31 cellular contexts compared by ENCODE assay signal in the genomic region with DNA sequence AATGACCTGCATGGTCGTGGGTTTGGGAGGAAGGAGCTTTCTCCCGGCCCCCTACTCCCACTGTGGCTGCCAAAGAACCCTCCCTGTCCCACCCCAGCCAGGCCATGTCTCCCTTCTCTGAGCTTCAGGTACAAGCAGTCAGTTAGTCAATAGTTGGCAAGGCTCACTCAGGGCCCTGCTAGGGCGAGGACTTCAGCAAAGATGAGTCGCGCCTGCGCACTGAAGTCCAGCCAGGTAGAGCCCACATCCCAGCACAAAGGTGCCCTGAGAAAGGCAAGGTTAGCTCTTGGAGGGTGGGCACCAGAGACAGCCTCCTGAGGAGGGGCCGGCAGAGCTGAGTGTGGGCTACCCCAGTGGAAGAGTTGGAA. TPM values are rescaled to one million over a fixed set of nuclear protein-coding genes. Genes with fewer than 3 reads are reported as not detected.
DNase-seq lines count a peak whose midpoint lies in the region; ATAC-seq and TF ChIP-seq lines count a peak whose summit lies in the region.
"Had no signal": no experiment of that assay in that cellular context is flagged by ENCODE, and none has a peak within 500 bp of the region (broad histone marks: within the 10 kb centered on the region; RNA-seq: fewer than 3 reads in every experiment).

No MANE protein-coding gene starts in this region.

- DNase-seq in activated T-cell treated with anti-CD3 and anti-CD28 coated beads, Interleukin-2, amount 50 U/mL, for 24 hours, result no peak
- DNase-seq in activated T-cell treated with anti-CD3 and anti-CD28 coated beads, Interleukin-2, amount 50 U/mL, for 4 hours, result no peak
- DNase-seq in RWPE2 (ENCODE audit: low spot score), result no peak
- DNase-seq in stimulated activated effector memory CD8-positive, alpha-beta T cell treated with anti-CD3 and anti-CD28 coated beads, Interleukin-12 subunit alpha, Interleukin-12 subunit beta, amount 100 ng/mL, for 72 hours (ENCODE audit: low spot score in 2 of 2), result no peak
- DNase-seq in Calu3, result no peak
- no peak for DNase-seq in erythroblast (lab: John Stamatoyannopoulos, UW)
- DNase-seq: activated CD8-positive, alpha-beta T cell treated with anti-CD3 and anti-CD28 coated beads for 36 hours; activated naive CD8-positive, alpha-beta T cell treated with anti-CD3 and anti-CD28 coated beads for 36 hours; DMS53; KBM-7; MM.1S; natural killer cell; NCI-H1417; NCI-H2081 treated with DMSO at 0.1 percent for 48 hours; NCI-H226; stimulated activated CD4-positive, alpha-beta T cell treated with anti-CD3 and anti-CD28 coated beads, Interleukin-12 subunit alpha, Interleukin-12 subunit beta, amount 100 ng/mL, for 4 hours; stimulated activated CD4-positive, alpha-beta T cell treated with anti-CD3 and anti-CD28 coated beads, Interleukin-4, amount 100 ng/mL, for 4 hours; stimulated activated naive B cell treated with anti-CD40 and anti-IgM and Interleukin-4, amounts not matched to agents 10 μg/mL and 1 μg/mL and 100 μg/mL, for 72 hours had no signal

- H3K27me3 ChIP-seq in RWPE2 (ENCODE audit: insufficient read depth, poor library complexity, severe bottlenecking), result no peaks in the 10 kb centered on the region
- H3K27me3 ChIP-seq: ascending aorta, right atrium auricular region, suprapubic skin had no signal

- TF ChIP-seq POLR2A in erythroblast (IDR thresholded peaks at IDR 0.05; ENCODE audit: low read length), result no peak

- H3K27ac ChIP-seq in RWPE2 (ENCODE audit: poor library complexity, severe bottlenecking), result no peak overlapping the region
- H3K27ac ChIP-seq: ascending aorta, right atrium auricular region, suprapubic skin had no signal

- peaks cover 24% of the 10 kb centered on the region for H3K4me1 ChIP-seq in RWPE2 (ENCODE audit: insufficient read depth, poor library complexity, severe bottlenecking)

- H3K27me3 Mint-ChIP-seq in activated T-cell treated with anti-CD3 and anti-CD28 coated beads, Interleukin-2, amount 50 U/mL, for 24 hours, result peaks cover 18% of the 10 kb centered on the region
- H3K27me3 Mint-ChIP-seq in activated T-cell treated with anti-CD3 and anti-CD28 coated beads, Interleukin-2, amount 50 U/mL, for 4 hours (ENCODE audit: low read depth), result peaks cover 7% of the 10 kb centered on the region
- peaks cover 15% of the 10 kb centered on the region for H3K27me3 Mint-ChIP-seq in Calu3 (ENCODE audit: unreplicated experiment)

- H3K36me3 Mint-ChIP-seq in activated T-cell treated with anti-CD3 and anti-CD28 coated beads, Interleukin-2, amount 50 U/mL, for 24 hours (ENCODE audit: low read depth), result no peaks in the 10 kb centered on the region
- H3K36me3 Mint-ChIP-seq in activated T-cell treated with anti-CD3 and anti-CD28 coated beads, Interleukin-2, amount 50 U/mL, for 4 hours (ENCODE audit: insufficient read depth), result no peaks in the 10 kb centered on the region
- no peaks in the 10 kb centered on the region for H3K36me3 Mint-ChIP-seq in stimulated activated effector memory CD8-positive, alpha-beta T cell treated with anti-CD3 and anti-CD28 coated beads, Interleukin-12 subunit alpha, Interleukin-12 subunit beta, amount 100 ng/mL, for 72 hours
- H3K36me3 Mint-ChIP-seq in Calu3 (ENCODE audit: insufficient read depth, unreplicated experiment), result peaks cover 5% of the 10 kb centered on the region
- H3K36me3 Mint-ChIP-seq: activated naive CD8-positive, alpha-beta T cell treated with anti-CD3 and anti-CD28 coated beads for 36 hours; natural killer cell had no signal

- H3K4me3 Mint-ChIP-seq in activated T-cell treated with anti-CD3 and anti-CD28 coated beads, Interleukin-2, amount 50 U/mL, for 24 hours, result no peak overlapping the region
- no peak overlapping the region for H3K4me3 Mint-ChIP-seq in activated T-cell treated with anti-CD3 and anti-CD28 coated beads, Interleukin-2, amount 50 U/mL, for 4 hours
- H3K4me3 Mint-ChIP-seq in stimulated activated effector memory CD8-positive, alpha-beta T cell treated with anti-CD3 and anti-CD28 coated beads, Interleukin-12 subunit alpha, Interleukin-12 subunit beta, amount 100 ng/mL, for 72 hours, result no peak overlapping the region
- H3K4me3 Mint-ChIP-seq in Calu3 (ENCODE audit: low read depth, unreplicated experiment), result no peak overlapping the region
- H3K4me3 Mint-ChIP-seq: activated CD8-positive, alpha-beta T cell treated with anti-CD3 and anti-CD28 coated beads for 36 hours; activated naive CD8-positive, alpha-beta T cell treated with anti-CD3 and anti-CD28 coated beads for 36 hours; B cell; central memory CD8-positive, alpha-beta T cell; natural killer cell; stimulated activated naive B cell treated with anti-CD40 and anti-IgM and Interleukin-4, amounts not matched to agents 10 μg/mL and 1 μg/mL and 100 μg/mL, for 72 hours; T-helper 1 cell treated with Interleukin-12 subunit alpha and Interleukin-12 subunit beta and Interleukin-4 antibody, amounts not matched to agents 30 μg/mL and 1 μg/mL, for 36 hours had no signal

- intact Hi-C loops in Calu3 (cut with micrococcal nuclease; ENCODE audit: unreplicated experiment), result no loop called here

- peaks cover 5% of the 10 kb centered on the region for H3K4me1 Mint-ChIP-seq in activated T-cell treated with anti-CD3 and anti-CD28 coated beads, Interleukin-2, amount 50 U/mL, for 24 hours (ENCODE audit: low read depth)
- peaks cover 5% of the 10 kb centered on the region for H3K4me1 Mint-ChIP-seq in activated T-cell treated with anti-CD3 and anti-CD28 coated beads, Interleukin-2, amount 50 U/mL, for 4 hours (ENCODE audit: low read depth)
- H3K4me1 Mint-ChIP-seq in stimulated activated effector memory CD8-positive, alpha-beta T cell treated with anti-CD3 and anti-CD28 coated beads, Interleukin-12 subunit alpha, Interleukin-12 subunit beta, amount 100 ng/mL, for 72 hours, result peaks cover 18% of the 10 kb centered on the region
- peaks cover 38% of the 10 kb centered on the region for H3K4me1 Mint-ChIP-seq in Calu3 (ENCODE audit: low read depth, unreplicated experiment)
- H3K4me1 Mint-ChIP-seq: B cell; central memory CD8-positive, alpha-beta T cell had no signal

- peak overlapping the region; percentile 4 for H3K27ac Mint-ChIP-seq in activated T-cell treated with anti-CD3 and anti-CD28 coated beads, Interleukin-2, amount 50 U/mL, for 24 hours
- no peak overlapping the region for H3K27ac Mint-ChIP-seq in stimulated activated effector memory CD8-positive, alpha-beta T cell treated with anti-CD3 and anti-CD28 coated beads, Interleukin-12 subunit alpha, Interleukin-12 subunit beta, amount 100 ng/mL, for 72 hours
- H3K27ac Mint-ChIP-seq in Calu3 (ENCODE audit: unreplicated experiment), result no peak overlapping the region
- H3K27ac Mint-ChIP-seq: activated CD8-positive, alpha-beta T cell treated with anti-CD3 and anti-CD28 coated beads for 36 hours; activated naive CD8-positive, alpha-beta T cell treated with anti-CD3 and anti-CD28 coated beads for 36 hours; B cell; natural killer cell; stimulated activated naive B cell treated with anti-CD40 and anti-IgM and Interleukin-4, amounts not matched to agents 10 μg/mL and 1 μg/mL and 100 μg/mL, for 72 hours; T-helper 1 cell treated with Interleukin-12 subunit alpha and Interleukin-12 subunit beta and Interleukin-4 antibody, amounts not matched to agents 30 μg/mL and 1 μg/mL, for 36 hours had no signal

- no peaks in the 10 kb centered on the region for H3K36me3 ChIP-seq in RWPE2 (ENCODE audit: low read depth)
- H3K36me3 ChIP-seq: ascending aorta, right atrium auricular region, suprapubic skin had no signal

- CTCF ChIA-PET in Calu3 (lab: Charles Lee), result no interaction called here

- no peak for TF ChIP-seq CTCF in RWPE2 (IDR thresholded peaks at IDR 0.05; ENCODE audit: poor library complexity, severe bottlenecking)
- no peak for TF ChIP-seq CTCF in Calu3 (IDR thresholded peaks at IDR 0.05; ENCODE audit: unreplicated experiment)

- ATAC-seq in activated T-cell treated with anti-CD3 and anti-CD28 coated beads, Interleukin-2, amount 50 U/mL, for 4 hours, result no peak
- ATAC-seq in RWPE2 (ENCODE audit: low read depth) (peak; percentile 43; the same call in 1 of the 3 replicates), esophagus mucosa (peak; percentile 29), GM19023 (IDR thresholded peaks at IDR 0.05; ENCODE audit: unreplicated experiment) (no peak)
- ATAC-seq in stimulated activated effector memory CD8-positive, alpha-beta T cell treated with anti-CD3 and anti-CD28 coated beads, Interleukin-12 subunit alpha, Interleukin-12 subunit beta, amount 100 ng/mL, for 72 hours, result peak; percentile 13
- ATAC-seq: activated CD4-positive, CD25-positive, alpha-beta regulatory T cell treated with anti-CD3 and anti-CD28 coated beads, Interleukin-2, amount 50 U/mL, for 24 hours; activated CD8-positive, alpha-beta T cell treated with anti-CD3 and anti-CD28 coated beads for 36 hours; natural killer cell; stimulated activated naive B cell treated with anti-CD40 and anti-IgM and Interleukin-4, amounts not matched to agents 10 μg/mL and 1 μg/mL and 100 μg/mL, for 72 hours had no signal

- H3K9me3 ChIP-seq in RWPE2 (ENCODE audit: severe bottlenecking), result no peaks in the 10 kb centered on the region
- H3K9me3 ChIP-seq: ascending aorta, right atrium auricular region, suprapubic skin had no signal

- H3K4me3 ChIP-seq in RWPE2 (ENCODE audit: severe bottlenecking), result no peak overlapping the region
- H3K4me3 ChIP-seq: ascending aorta, right atrium auricular region, suprapubic skin had no signal

- no TSS peak for BruUV-seq in Calu3 (replicated peaks; lab: Mats Ljungman, UMichigan)

- H3K9me3 Mint-ChIP-seq in activated T-cell treated with anti-CD3 and anti-CD28 coated beads, Interleukin-2, amount 50 U/mL, for 24 hours, result no peaks in the 10 kb centered on the region
- H3K9me3 Mint-ChIP-seq in activated T-cell treated with anti-CD3 and anti-CD28 coated beads, Interleukin-2, amount 50 U/mL, for 4 hours, result no peaks in the 10 kb centered on the region
- H3K9me3 Mint-ChIP-seq in stimulated activated effector memory CD8-positive, alpha-beta T cell treated with anti-CD3 and anti-CD28 coated beads, Interleukin-12 subunit alpha, Interleukin-12 subunit beta, amount 100 ng/mL, for 72 hours, result no peaks in the 10 kb centered on the region
- no peaks in the 10 kb centered on the region for H3K9me3 Mint-ChIP-seq in Calu3 (ENCODE audit: low read depth, unreplicated experiment)
- H3K9me3 Mint-ChIP-seq: activated CD8-positive, alpha-beta T cell treated with anti-CD3 and anti-CD28 coated beads for 36 hours; activated naive CD8-positive, alpha-beta T cell treated with anti-CD3 and anti-CD28 coated beads for 36 hours; central memory CD8-positive, alpha-beta T cell; natural killer cell; T-helper 1 cell treated with Interleukin-12 subunit alpha and Interleukin-12 subunit beta and Interleukin-4 antibody, amounts not matched to agents 30 μg/mL and 1 μg/mL, for 36 hours had no signal

RNA-seq across cellular contexts. Expression of gene C11orf86, which starts 11.1 kb away (rescaled TPM):
- total RNA-seq in activated T-cell treated with anti-CD3 and anti-CD28 coated beads, Interleukin-2, amount 50 U/mL, for 4 hours, result not detected
- total RNA-seq in esophagus mucosa (not detected), Calu3 (2022) (not detected in 2 replicates)
- total RNA-seq: activated CD8-positive, alpha-beta T cell treated with anti-CD3 and anti-CD28 coated beads for 36 hours; activated naive CD8-positive, alpha-beta T cell treated with anti-CD3 and anti-CD28 coated beads for 36 hours; ascending aorta; B cell; HT1080; lower leg skin; natural killer cell; osteocyte; right atrium auricular region; suprapubic skin; urinary bladder had no signal

RNA-seq across cellular contexts. Expression of gene PC, which starts 28.0 kb away (rescaled TPM):
- 10 to 100 TPM; 17.5 to 20.0 (median 18.4) TPM for total RNA-seq in activated T-cell treated with anti-CD3 and anti-CD28 coated beads, Interleukin-2, amount 50 U/mL, for 4 hours
- total RNA-seq in esophagus mucosa, result 50.5 TPM
- 40.0 and 40.5 TPM in 2 replicates for total RNA-seq in Calu3 (2022)

RNA-seq across cellular contexts. Expression of gene SYT12, which starts 36.8 kb away (rescaled TPM):
- under 1 TPM in 2 of 3 donors, not detected in 1; 0.08 to 0.16 TPM for total RNA-seq in activated T-cell treated with anti-CD3 and anti-CD28 coated beads, Interleukin-2, amount 50 U/mL, for 4 hours
- total RNA-seq in esophagus mucosa (0.92 TPM), Calu3 (2022) (6.2 and 6.4 TPM in 2 replicates)
- total RNA-seq: activated CD8-positive, alpha-beta T cell treated with anti-CD3 and anti-CD28 coated beads for 36 hours; activated naive CD8-positive, alpha-beta T cell treated with anti-CD3 and anti-CD28 coated beads for 36 hours; B cell; natural killer cell had no signal

Comparison
In these comparisons a context has a peak if more than half of its experiments do, and no peak if none do; other contexts are left out.
1. ATAC-seq: peak in RWPE2 (single experiment), esophagus mucosa (single experiment) and stimulated activated effector memory CD8-positive, alpha-beta T cell treated with anti-CD3 and anti-CD28 coated beads, Interleukin-12 subunit alpha, Interleukin-12 subunit beta, amount 100 ng/mL, for 72 hours (single experiment); none in activated T-cell treated with anti-CD3 and anti-CD28 coated beads, Interleukin-2, amount 50 U/mL, for 4 hours (0 of 2) and GM19023 (single experiment).